9 cellular contexts compared by ENCODE assay signal in the genomic region with DNA sequence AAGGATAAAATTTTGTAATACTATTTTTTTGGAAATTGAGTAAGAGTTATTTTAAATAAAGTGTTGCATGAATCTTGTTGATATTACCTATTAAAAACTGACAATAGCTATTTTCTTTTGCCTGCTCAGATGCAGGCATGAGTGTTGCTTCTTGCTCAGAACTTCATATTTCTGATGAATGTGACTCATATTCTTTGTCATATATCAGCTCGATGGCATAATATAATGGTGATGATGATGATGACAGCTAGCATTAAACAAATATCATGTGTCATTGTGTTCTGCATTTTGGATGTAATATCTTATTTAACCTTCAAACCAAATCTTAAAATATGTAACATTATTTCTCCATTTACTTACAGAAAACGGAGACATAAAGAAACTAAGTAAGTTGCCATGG.
"Had no signal": no experiment of that assay in that cellular context is flagged by ENCODE, and none has a peak within 500 bp of the region (broad histone marks: within the 10 kb centered on the region; RNA-seq: fewer than 3 reads in every experiment).

No MANE protein-coding gene starts in this region.

- H3K4me3 ChIP-seq: GM23248, HAP-1 had no signal

- H3K27ac ChIP-seq: GM23248, KMS-11 had no signal

- H3K36me3 ChIP-seq: HAP-1 had no signal

- H2AFZ ChIP-seq: GM23248 had no signal

- ATAC-seq: HCT116 had no signal

- H3K9me3 ChIP-seq: HAP-1 had no signal

- DNase-seq: GM23248, GOT3, H7, HFFc6, KBM-7 had no signal

- H3K4me1 ChIP-seq: HAP-1 had no signal

- FAIRE-seq: HTR-8/SVneo had no signal

- H3K9ac ChIP-seq: GM23248, KMS-11 had no signal

- H3K4me2 ChIP-seq: KMS-11 had no signal
